Comparison of ENCODE assay signal across 1 cellular context in genomic region chr2:61537590-61538178, GRCh38.
A peak's percentile ranks its signal among the peaks of the same experiment; 100 is the strongest.
TF ChIP-seq lines count a peak whose summit lies in the region.

No MANE protein-coding gene starts in this region.

TF ChIP-seq in HEK293, 187 proteins besides CTCF, POLR2A, EP300 and RAD21 (continued from another document):
- TF ChIP-seq SCRT2 (tag by site-specific recombination; IDR thresholded peaks at IDR 0.05): peak; percentile 84
